In genomic region chrX:37685452-37686347, GRCh38 we compare ENCODE assay signal across 8 cellular contexts. TPM values are rescaled to one million over a fixed set of nuclear protein-coding genes. Genes with fewer than 3 reads are reported as not detected.
A peak's percentile ranks its signal among the peaks of the same experiment; 100 is the strongest.
DNase-seq lines count a peak whose midpoint lies in the region; ATAC-seq and TF ChIP-seq lines count a peak whose summit lies in the region.

Gene XK (plus strand): TSS chrX:37685791. CDS start chrX:37685962, 171 bp downstream.

- TF ChIP-seq CTCF in fibroblast of the aortic adventitia (IDR thresholded peaks at IDR 0.05; ENCODE audit: insufficient read depth, low read length): no peak
- no peak for TF ChIP-seq CTCF in thoracic aorta (IDR thresholded peaks at IDR 0.05)

- H3K4me3 ChIP-seq in fibroblast of the aortic adventitia (ENCODE audit: low read depth, low read length): peak within 1 kb of the TSS; percentile 42
- peak within 1 kb of the TSS; percentile 72 for H3K4me3 ChIP-seq in thoracic aorta

- no peaks in the 10 kb centered on the region for H3K9me3 ChIP-seq in thoracic aorta

- H3K36me3 ChIP-seq in thoracic aorta: no peaks in the 10 kb centered on the region

- peaks cover 0 to 11% of the 10 kb centered on the region in 2 donors for H3K4me1 ChIP-seq in thoracic aorta (ENCODE audit: control insufficient read depth in 1 of 2, low read depth in 2 of 2)

- no peaks in the 10 kb centered on the region for H3K4me1 Mint-ChIP-seq in activated T-cell treated with anti-CD3 and anti-CD28 coated beads, Interleukin-2, amount 50 U/mL, for 72 hours (ENCODE audit: low read depth)
- no peaks in the 10 kb centered on the region for H3K4me1 Mint-ChIP-seq in natural killer cell treated with Interleukin-12 subunit alpha and Interleukin-12 subunit beta and Interleukin-15 and Interleukin-18, amount 100 ng/mL, for 72 hours (ENCODE audit: low read depth in 2 of 2)

- H3K4me3 Mint-ChIP-seq in activated T-cell treated with anti-CD3 and anti-CD28 coated beads, Interleukin-2, amount 50 U/mL, for 72 hours: peak within 1 kb of the TSS; percentile 63 to 75
- H3K4me3 Mint-ChIP-seq in natural killer cell treated with Interleukin-12 subunit alpha and Interleukin-12 subunit beta and Interleukin-15 and Interleukin-18, amount 100 ng/mL, for 72 hours: peak within 1 kb of the TSS; percentile 50

- DNase-seq in NCI-H82 (lab: John Stamatoyannopoulos, UW) (peak; percentile 46), NCI-H82 treated with DMSO at 0.1 percent for 48 hours (lab: John Stamatoyannopoulos, UW; ENCODE audit: unreplicated experiment) (no peak), NCI-H748 (lab: John Stamatoyannopoulos, UW; ENCODE audit: unreplicated experiment) (peak; percentile 67), fibroblast of the aortic adventitia (ENCODE audit: low read depth) (peak; percentile 6), thoracic aorta (ENCODE audit: low spot score) (no peak)
- DNase-seq in activated T-cell treated with anti-CD3 and anti-CD28 coated beads, Interleukin-2, amount 50 U/mL, for 72 hours: peak; percentile 47 to 50
- DNase-seq in natural killer cell treated with Interleukin-12 subunit alpha and Interleukin-12 subunit beta and Interleukin-15 and Interleukin-18, amount 100 ng/mL, for 72 hours (ENCODE audit: low spot score): no peak

- no peaks in the 10 kb centered on the region for H3K36me3 Mint-ChIP-seq in activated T-cell treated with anti-CD3 and anti-CD28 coated beads, Interleukin-2, amount 50 U/mL, for 72 hours (ENCODE audit: insufficient read depth in 2 of 2)
- H3K36me3 Mint-ChIP-seq in natural killer cell treated with Interleukin-12 subunit alpha and Interleukin-12 subunit beta and Interleukin-15 and Interleukin-18, amount 100 ng/mL, for 72 hours: no peaks in the 10 kb centered on the region

- ATAC-seq in HG03095 (IDR thresholded peaks at IDR 0.05; ENCODE audit: unreplicated experiment) (peak; percentile 68), thoracic aorta (ENCODE audit: insufficient number of reproducible peaks, low FRiP score, low read depth) (peak; percentile 43)
- peak; percentile 88 to 92 for ATAC-seq in activated T-cell treated with anti-CD3 and anti-CD28 coated beads, Interleukin-2, amount 50 U/mL, for 72 hours (replicated peaks in 1 of 2)
- ATAC-seq in natural killer cell treated with Interleukin-12 subunit alpha and Interleukin-12 subunit beta and Interleukin-15 and Interleukin-18, amount 100 ng/mL, for 72 hours: peak; percentile 81 to 85

- H3K27ac ChIP-seq in thoracic aorta: peak within 1 kb of the TSS; percentile 77 to 78

- no peaks in the 10 kb centered on the region for H3K9me3 Mint-ChIP-seq in activated T-cell treated with anti-CD3 and anti-CD28 coated beads, Interleukin-2, amount 50 U/mL, for 72 hours
- no peaks in the 10 kb centered on the region for H3K9me3 Mint-ChIP-seq in natural killer cell treated with Interleukin-12 subunit alpha and Interleukin-12 subunit beta and Interleukin-15 and Interleukin-18, amount 100 ng/mL, for 72 hours

- no peaks in the 10 kb centered on the region for H3K27me3 ChIP-seq in thoracic aorta (replicated peaks; ENCODE audit: insufficient read depth)

- H3K27me3 Mint-ChIP-seq in activated T-cell treated with anti-CD3 and anti-CD28 coated beads, Interleukin-2, amount 50 U/mL, for 72 hours (ENCODE audit: low read depth): peaks cover 10% of the 10 kb centered on the region
- peaks cover 0 to 6% of the 10 kb centered on the region in 2 donors for H3K27me3 Mint-ChIP-seq in natural killer cell treated with Interleukin-12 subunit alpha and Interleukin-12 subunit beta and Interleukin-15 and Interleukin-18, amount 100 ng/mL, for 72 hours

- H3K27ac Mint-ChIP-seq in activated T-cell treated with anti-CD3 and anti-CD28 coated beads, Interleukin-2, amount 50 U/mL, for 72 hours: no peak within 1 kb of the TSS
- no peak within 1 kb of the TSS for H3K27ac Mint-ChIP-seq in natural killer cell treated with Interleukin-12 subunit alpha and Interleukin-12 subunit beta and Interleukin-15 and Interleukin-18, amount 100 ng/mL, for 72 hours

RNA-seq across cellular contexts. Expression of gene XK, which starts in this region (rescaled TPM):
- total RNA-seq in activated T-cell treated with anti-CD3 and anti-CD28 coated beads, Interleukin-2, amount 50 U/mL, for 72 hours: not detected
- 0.09 TPM in 1 of 2 replicates, not detected in the other for total RNA-seq in fibroblast of the aortic adventitia (ENCODE audit: low replicate concordance)
- total RNA-seq in natural killer cell treated with Interleukin-12 subunit alpha and Interleukin-12 subunit beta and Interleukin-15 and Interleukin-18, amount 100 ng/mL, for 72 hours: under 1 TPM; 0.17 to 0.33 TPM
- total RNA-seq in thoracic aorta: 1 to 10 TPM; 1.5 to 1.6 TPM

Comparison
In these comparisons a context has a peak if more than half of its experiments do, and no peak if none do; other contexts are left out.
1. DNase-seq: peak in NCI-H82 (single experiment) and NCI-H748 (single experiment); none in NCI-H82 treated with DMSO at 0.1 percent for 48 hours (single experiment), natural killer cell treated with Interleukin-12 subunit alpha and Interleukin-12 subunit beta and Interleukin-15 and Interleukin-18, amount 100 ng/mL, for 72 hours (single experiment) and thoracic aorta (single experiment).
2. Peak in DNase-seq and ATAC-seq in activated T-cell treated with anti-CD3 and anti-CD28 coated beads, Interleukin-2, amount 50 U/mL, for 72 hours; RNA of the gene not detected or under 1 TPM.
3. Peak in DNase-seq and H3K4me3 ChIP-seq in fibroblast of the aortic adventitia; RNA of the gene not detected or under 1 TPM.
4. Peak in ATAC-seq in natural killer cell treated with Interleukin-12 subunit alpha and Interleukin-12 subunit beta and Interleukin-15 and Interleukin-18, amount 100 ng/mL, for 72 hours; RNA of the gene not detected or under 1 TPM.
5. Peak in every context shown above with its lines, with median percentiles within 50 percentile points of each other: ATAC-seq.